In genomic region chr9:96391021-96391765, GRCh38 we compare ENCODE assay signal across 12 cellular contexts. TPM values are rescaled to one million over a fixed set of nuclear protein-coding genes. Genes with fewer than 3 reads are reported as not detected.
DNase-seq lines count a peak whose midpoint lies in the region; ATAC-seq lines count a peak whose summit lies in the region.
"Had no signal": no experiment of that assay in that cellular context is flagged by ENCODE, and none has a peak within 500 bp of the region (broad histone marks: within the 10 kb centered on the region; RNA-seq: fewer than 3 reads in every experiment).

No MANE protein-coding gene starts in this region.

- peak overlapping the region; percentile 61 for H3K9ac ChIP-seq in mucosa of stomach (ENCODE audit: low read length)

- H3K4me1 ChIP-seq in mucosa of stomach (ENCODE audit: control insufficient read depth, insufficient read depth, low read length): peaks cover 27% of the 10 kb centered on the region

- no peaks in the 10 kb centered on the region for H3K27me3 ChIP-seq in mucosa of stomach (ENCODE audit: control insufficient read depth, insufficient read depth, low read length)

- no peak for ATAC-seq in GM21423 (IDR thresholded peaks at IDR 0.05; ENCODE audit: unreplicated experiment)
- no peak for ATAC-seq in GM18909 (IDR thresholded peaks at IDR 0.05; ENCODE audit: poor library complexity, unreplicated experiment)
- ATAC-seq in HG03442 (IDR thresholded peaks at IDR 0.05; ENCODE audit: unreplicated experiment): no peak

- no peaks in the 10 kb centered on the region for H3K36me3 ChIP-seq in mucosa of stomach (ENCODE audit: control insufficient read depth, insufficient read depth, low read length)

- no peaks in the 10 kb centered on the region for H3K9me3 ChIP-seq in mucosa of stomach (ENCODE audit: control insufficient read depth, low read length)

- DNase-seq in AG08396 (ENCODE audit: low spot score): peak; percentile 24
- DNase-seq in HuH-7.5 (ENCODE audit: low spot score): peak; percentile 79
- DNase-seq in dermis blood vessel endothelial cell: peak; percentile 34
- DNase-seq in effector CD4-positive, alpha-beta T cell: no peak
- DNase-seq: activated naive CD8-positive, alpha-beta T cell treated with anti-CD3 and anti-CD28 coated beads, Interleukin-2, amount 10 ng/mL, durations not matched to agents 7 days and 5 days; COR-L47; NCI-H2081; OCI-M1 had no signal

- peak overlapping the region; percentile 21 for H3K4me3 ChIP-seq in mucosa of stomach (ENCODE audit: low read length)

RNA-seq across cellular contexts. Expression of gene SLC35D2, which starts 7.7 kb away (rescaled TPM):
- total RNA-seq in dermis blood vessel endothelial cell: 29.2 and 31.1 TPM in 2 replicates

RNA-seq across cellular contexts. Expression of gene ZNF367, which starts 27.0 kb away (rescaled TPM):
- 8.0 and 12.8 TPM in 2 replicates for total RNA-seq in dermis blood vessel endothelial cell

RNA-seq across cellular contexts. Expression of gene HABP4, which starts 58.8 kb away (rescaled TPM):
- 7.3 and 9.0 TPM in 2 replicates for total RNA-seq in dermis blood vessel endothelial cell
